ENCODE assay signal across 24 cellular contexts in genomic region chr12:108120863-108121165, GRCh38. TPM values are rescaled to one million over a fixed set of nuclear protein-coding genes. Genes with fewer than 3 reads are reported as not detected.
"Had no signal": no experiment of that assay in that cellular context is flagged by ENCODE, and none has a peak within 500 bp of the region (broad histone marks: within the 10 kb centered on the region; RNA-seq: fewer than 3 reads in every experiment).

No MANE protein-coding gene starts in this region.

- DNase-seq: activated CD4-positive, alpha-beta T cell treated with anti-CD3 and anti-CD28 coated beads for 4 hours; activated CD8-positive, alpha-beta memory T cell treated with anti-CD3 and anti-CD28 coated beads, Interleukin-2, amount 50 U/mL, for 4 hours; activated CD8-positive, alpha-beta T cell treated with anti-CD3 and anti-CD28 coated beads for 36 hours; activated naive CD4-positive, alpha-beta T cell treated with anti-CD3 and anti-CD28 coated beads, Interleukin-2, amount 50 U/mL, for 16 hours; activated naive CD8-positive, alpha-beta T cell treated with anti-CD3 and anti-CD28 coated beads, Interleukin-2, amount 10 ng/mL, durations not matched to agents 7 days and 5 days; adrenal gland; aorta; central memory CD4-positive, alpha-beta T cell; Kasumi-1; KBM-7; NCI-H1105 treated with DMSO at 0.1 percent for 48 hours; NCI-H1436 treated with DMSO at 0.1 percent for 48 hours; NCI-H187 treated with DMSO at 0.1 percent for 48 hours; NCI-H2171; NCI-H2227 treated with DMSO at 0.1 percent for 48 hours; NCI-H526 treated with DMSO at 0.1 percent for 48 hours; Peyer's patch; Right ventricle myocardium superior; SJCRH30; SK-N-SH had no signal

- H3K4me3 ChIP-seq: adrenal gland, Peyer's patch, SJCRH30 had no signal

- H3K9ac ChIP-seq: SK-N-SH had no signal

- ATAC-seq: activated CD4-positive, CD25-positive, alpha-beta regulatory T cell treated with anti-CD3 and anti-CD28 coated beads, Interleukin-2, amount 50 U/mL, for 24 hours; activated CD8-positive, alpha-beta T cell treated with anti-CD3 and anti-CD28 coated beads for 36 hours had no signal

- H3K4me2 ChIP-seq: SK-N-SH had no signal

- H3K4me1 ChIP-seq: adrenal gland, SJCRH30 had no signal

- H3K36me3 ChIP-seq: adrenal gland, Peyer's patch, SJCRH30 had no signal

- H3K9me3 ChIP-seq: adrenal gland, Peyer's patch, SJCRH30, SK-N-SH had no signal

- FAIRE-seq: bronchial epithelial cell had no signal

- H3K27ac ChIP-seq: adrenal gland, Peyer's patch, RWPE1, SJCRH30 had no signal

- H3K27me3 ChIP-seq: Peyer's patch had no signal

RNA-seq across cellular contexts. Expression of gene WSCD2, which starts 8.3 kb away (rescaled TPM):
- total RNA-seq: activated CD8-positive, alpha-beta T cell treated with anti-CD3 and anti-CD28 coated beads for 36 hours; activated naive CD8-positive, alpha-beta T cell treated with anti-CD3 and anti-CD28 coated beads, Interleukin-2, amount 10 ng/mL, durations not matched to agents 7 days and 5 days; bronchial epithelial cell; NCI-H460; SJCRH30 had no signal
